ENCODE assay signal across 24 cellular contexts in the genomic region with DNA sequence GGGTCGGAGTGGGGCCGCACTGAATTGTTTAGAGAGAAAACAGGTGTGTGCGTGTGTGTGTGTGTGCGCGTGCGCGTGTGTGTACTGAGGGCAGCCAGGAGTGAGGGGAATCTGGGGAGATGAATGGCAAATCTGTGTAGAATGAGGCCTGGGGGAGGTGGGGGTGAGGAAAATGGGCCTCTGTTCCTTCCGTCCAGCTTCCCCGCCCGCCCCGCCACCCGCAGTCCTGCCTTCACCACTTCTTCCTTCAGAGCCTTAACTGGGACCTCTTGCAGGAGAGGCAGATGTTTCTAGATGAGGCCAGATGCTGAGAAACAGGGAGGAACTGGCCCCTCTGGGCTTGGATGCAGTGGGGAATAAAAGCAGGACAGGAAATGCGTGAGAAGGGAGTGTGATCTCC. TPM values are rescaled to one million over a fixed set of nuclear protein-coding genes. Genes with fewer than 3 reads are reported as not detected.
DNase-seq lines count a peak whose midpoint lies in the region; ATAC-seq and TF ChIP-seq lines count a peak whose summit lies in the region.
"Had no signal": no experiment of that assay in that cellular context is flagged by ENCODE, and none has a peak within 500 bp of the region (broad histone marks: within the 10 kb centered on the region; RNA-seq: fewer than 3 reads in every experiment).

No MANE protein-coding gene starts in this region.

- H2BK120ac ChIP-seq in neuronal stem cell (ENCODE audit: low read depth, low read length): no peak overlapping the region

- peaks cover 23% of the 10 kb centered on the region for H3K27me3 Mint-ChIP-seq in GM23338 (ENCODE audit: insufficient read depth, low read depth, poor library complexity)

- H3K79me2 ChIP-seq in GM23338 (replicated peaks; ENCODE audit: insufficient read depth): no peaks in the 10 kb centered on the region

- no peaks in the 10 kb centered on the region for H3K9me2 ChIP-seq in GM23338 (ENCODE audit: insufficient read depth)

- H3K36me3 Mint-ChIP-seq in GM23338 (ENCODE audit: low read depth): no peaks in the 10 kb centered on the region; the same call in 2 of the 3 replicates
- H3K36me3 Mint-ChIP-seq: CD14-positive monocyte had no signal

- H3K79me1 ChIP-seq in neuronal stem cell (ENCODE audit: low read depth, low read length): no peaks in the 10 kb centered on the region

- no peak for DNase-seq in GM23338 (ENCODE audit: low spot score)
- peak; percentile 8 for DNase-seq in RPMI7951 (ENCODE audit: low read depth)
- peak; percentile 24 for DNase-seq in foreskin melanocyte
- no peak for DNase-seq in neuronal stem cell (ENCODE audit: low spot score)
- no peak for DNase-seq in HuH-7 (ENCODE audit: low spot score)
- DNase-seq in activated naive CD4-positive, alpha-beta T cell treated with Interleukin-2 at 50 U/mL for 16 hours: no peak
- DNase-seq: 8988T; ACHN; AML-193; BE2C; CD4-positive, alpha-beta T cell; CD8-positive, alpha-beta memory T cell; DMS 273 treated with DMSO at 0.1 percent for 48 hours; DMS79; EL; GDM1; GM23248; HFFc6 had no signal

- H3K4me3 ChIP-seq in GM23338 (no peak overlapping the region), neuronal stem cell (ENCODE audit: low read length in 2 of 2) (no peak overlapping the region)
- H3K4me3 ChIP-seq: A549; BLaER1 treated with 17β-estradiol and CSF1 and Interleukin-3, amounts not matched to agents 10 nM and 100 nM; GM12878; GM23248; HAP-1 had no signal

- TF ChIP-seq CTCF in GM23338 (conservative IDR thresholded peaks at IDR 0.05; ENCODE audit: low read depth in 2 of 2): no peak

- no peak overlapping the region for H4K91ac ChIP-seq in neuronal stem cell (ENCODE audit: low read depth, low read length, poor library complexity)

- H2AK5ac ChIP-seq in neuronal stem cell (ENCODE audit: low read depth, low read length): peak overlapping the region; percentile 58

- no peak overlapping the region for H3K23ac ChIP-seq in neuronal stem cell (ENCODE audit: low read depth, low read length, poor library complexity)

- H3K9me3 ChIP-seq in neuronal stem cell (replicated peaks in 1 of 2; ENCODE audit: control insufficient read depth in 2 of 2, insufficient read depth in 1 of 2, low read depth in 1 of 2, low read length in 2 of 2): peaks cover 6 to 12% of the 10 kb centered on the region in 2 donors
- H3K9me3 ChIP-seq: BE2C, HAP-1 had no signal

- H3K27ac ChIP-seq in GM23338 (ENCODE audit: low read depth): no peak overlapping the region
- no peak overlapping the region for H3K27ac ChIP-seq in neuronal stem cell (replicated peaks; ENCODE audit: low read length)
- H3K27ac ChIP-seq: A549; BLaER1 treated with 17β-estradiol and CSF1 and Interleukin-3, amounts not matched to agents 10 nM and 100 nM; GM23248 had no signal

- no peaks in the 10 kb centered on the region for H4K20me1 ChIP-seq in GM23338 (replicated peaks; ENCODE audit: insufficient read depth)
- H4K20me1 ChIP-seq: BLaER1 treated with 17β-estradiol and CSF1 and Interleukin-3, amounts not matched to agents 10 nM and 100 nM had no signal

- H3K27me3 ChIP-seq in GM23338 (ENCODE audit: insufficient read depth) (peaks cover 22% of the 10 kb centered on the region), neuronal stem cell (ENCODE audit: control insufficient read depth in 3 of 3, insufficient read depth in 3 of 3, low read depth in 1 of 3, low read length in 3 of 3) (peaks cover 0 to 68% (median 10%) of the 10 kb centered on the region in 3 experiments)
- H3K27me3 ChIP-seq: BLaER1 treated with 17β-estradiol and CSF1 and Interleukin-3, amounts not matched to agents 10 nM and 100 nM had no signal

- H3K4ac ChIP-seq in neuronal stem cell (ENCODE audit: low read length): no peak overlapping the region

- H3K18ac ChIP-seq in neuronal stem cell (ENCODE audit: low read length): no peak overlapping the region

- no CpG with 5 or more reads among the region's 13 CpGs for WGBS in neuronal stem cell (ENCODE audit: extremely low coverage in 2 of 2, insufficient read length in 2 of 2, insufficient replicate concordance in 1 of 2), 2 donors

- no peaks in the 10 kb centered on the region for H3K36me3 ChIP-seq in GM23338 (ENCODE audit: insufficient read depth)
- H3K36me3 ChIP-seq in neuronal stem cell (replicated peaks in 1 of 2; ENCODE audit: control insufficient read depth in 2 of 2, insufficient read depth in 2 of 2, low read length in 2 of 2): no peaks in the 10 kb centered on the region
- H3K36me3 ChIP-seq: BE2C; BLaER1 treated with 17β-estradiol and CSF1 and Interleukin-3, amounts not matched to agents 10 nM and 100 nM; HAP-1 had no signal

- no peak overlapping the region; the same call in 2 of the 3 replicates for H3K4me3 Mint-ChIP-seq in GM23338
- H3K4me3 Mint-ChIP-seq: CD14-positive monocyte; CD4-positive, alpha-beta T cell; CD8-positive, alpha-beta memory T cell; HFFc6 had no signal

- peaks cover 10% of the 10 kb centered on the region for H3K4me1 Mint-ChIP-seq in GM23338

- peaks cover 6% of the 10 kb centered on the region for H3K9me3 Mint-ChIP-seq in GM23338

- no peak overlapping the region for H3K9ac ChIP-seq in neuronal stem cell (ENCODE audit: low read depth, low read length, poor library complexity)
- H3K9ac ChIP-seq: BLaER1 treated with 17β-estradiol and CSF1 and Interleukin-3, amounts not matched to agents 10 nM and 100 nM; GM23248 had no signal

- H3F3A ChIP-seq in GM23338 (replicated peaks; ENCODE audit: low read depth): no peaks in the 10 kb centered on the region

- peak overlapping the region; percentile 59; the same call in 1 of the 2 replicates for H2AFZ ChIP-seq in GM23338
- no peak overlapping the region for H2AFZ ChIP-seq in neuronal stem cell (ENCODE audit: low read length)
- H2AFZ ChIP-seq: GM23248 had no signal

- H2BK5ac ChIP-seq in neuronal stem cell (ENCODE audit: low read length): no peak overlapping the region

- H4K8ac ChIP-seq in neuronal stem cell (ENCODE audit: low read depth, low read length): no peak overlapping the region

- ATAC-seq in GM23338: no peak
- no peak for ATAC-seq in GM18517 (IDR thresholded peaks at IDR 0.05; ENCODE audit: unreplicated experiment)
- ATAC-seq: A549, GM12878 had no signal

- H3K14ac ChIP-seq in neuronal stem cell (ENCODE audit: low read length): no peak overlapping the region

- no peaks in the 10 kb centered on the region for H3K4me1 ChIP-seq in GM23338 (ENCODE audit: insufficient read depth)
- peaks cover under 1 to 4% of the 10 kb centered on the region in 2 donors for H3K4me1 ChIP-seq in neuronal stem cell (ENCODE audit: control insufficient read depth in 2 of 2, insufficient read depth in 1 of 2, low read depth in 1 of 2, low read length in 2 of 2)
- H3K4me1 ChIP-seq: A549, BE2C, HAP-1 had no signal

- H2BK12ac ChIP-seq in neuronal stem cell (ENCODE audit: low read length): no peak overlapping the region

- H3K4me2 ChIP-seq in GM23338: no peak overlapping the region
- no peak overlapping the region for H3K4me2 ChIP-seq in neuronal stem cell (ENCODE audit: insufficient read depth, low read length, poor library complexity, severe bottlenecking)
- H3K4me2 ChIP-seq: A549; BLaER1 treated with 17β-estradiol and CSF1 and Interleukin-3, amounts not matched to agents 10 nM and 100 nM had no signal

- no peak overlapping the region for H3K27ac Mint-ChIP-seq in GM23338
- H3K27ac Mint-ChIP-seq: CD14-positive monocyte; CD4-positive, alpha-beta T cell; HFFc6 had no signal

- no peak overlapping the region for H2BK15ac ChIP-seq in neuronal stem cell (ENCODE audit: low read length)

TF ChIP-seq in GM23338, 12 proteins besides CTCF, POLR2A, EP300 and RAD21:
- no peak for TF ChIP-seq ZNF114 (CRISPR knock-in tag; IDR thresholded peaks at IDR 0.05)

RNA-seq across cellular contexts. Expression of a gene that starts 29.7 kb away (rescaled TPM):
- 6.8 and 6.9 TPM in 2 replicates for total RNA-seq in GM23338 (2014; rRNA removed; shearing (Covaris generic))
- polyA plus RNA-seq in GM23338 (2016; fragmentation: Nextera tagmentation; extraction: Ambion mirVana): 2.3 and 2.8 TPM in 2 replicates
- total RNA-seq in RPMI7951 (2014; rRNA removed; shearing (Covaris generic)): 6.4 and 10.1 TPM in 2 replicates
- polyA plus RNA-seq in neuronal stem cell (2013, experiment 1 of 2): 29.4 TPM
- polyA plus RNA-seq in neuronal stem cell (2013, experiment 2 of 2): 29.5 TPM

RNA-seq across cellular contexts. Expression of a gene that starts 50.7 kb away (rescaled TPM):
- total RNA-seq in GM23338 (2014; rRNA removed; shearing (Covaris generic)): 211 and 215 TPM in 2 replicates
- 172 and 194 TPM in 2 replicates for polyA plus RNA-seq in GM23338 (2016; fragmentation: Nextera tagmentation; extraction: Ambion mirVana)
- 146 and 208 TPM in 2 replicates for total RNA-seq in RPMI7951 (2014; rRNA removed; shearing (Covaris generic))
- 110 TPM for polyA plus RNA-seq in neuronal stem cell (2013, experiment 1 of 2)
- polyA plus RNA-seq in neuronal stem cell (2013, experiment 2 of 2): 105 TPM

Comparison
In these comparisons a context has a peak if more than half of its experiments do, and no peak if none do; other contexts are left out.
1. DNase-seq: peak in RPMI7951 (single experiment) and foreskin melanocyte (single experiment); none in GM23338 (single experiment), neuronal stem cell (single experiment), HuH-7 (single experiment) and activated naive CD4-positive, alpha-beta T cell treated with Interleukin-2 at 50 U/mL for 16 hours (single experiment).